ENCODE assay signal across 7 cellular contexts in the genomic region with DNA sequence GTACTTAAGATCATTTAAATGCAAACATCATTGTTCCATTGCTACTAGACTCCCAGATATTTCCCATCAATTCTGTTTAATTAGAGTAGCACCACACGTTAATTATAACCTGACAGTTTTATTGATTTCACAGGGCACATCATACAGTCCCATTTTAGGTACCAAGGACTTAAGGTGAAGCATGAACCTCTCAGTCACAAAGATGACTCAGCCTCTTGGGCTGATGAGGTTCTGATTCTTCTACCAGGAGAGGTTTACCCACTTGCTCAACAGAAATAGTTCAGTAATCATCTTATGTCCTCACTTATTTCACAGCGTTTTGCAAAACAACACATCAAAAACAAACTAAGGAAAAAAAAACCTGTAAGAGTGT.
DNase-seq lines count a peak whose midpoint lies in the region; ATAC-seq and TF ChIP-seq lines count a peak whose summit lies in the region.

No MANE protein-coding gene starts in this region.

- peak overlapping the region; percentile 85 for H3K4me3 Mint-ChIP-seq in HFFc6
- peak overlapping the region; percentile 25 for H3K4me3 Mint-ChIP-seq in activated CD4-positive, alpha-beta memory T cell treated with anti-CD3 and anti-CD28 coated beads, Interleukin-2, amount 10 ng/mL, durations not matched to agents 7 days and 5 days

- H3K4me1 ChIP-seq in spleen = peaks cover 52 to 100% (median 92%) of the 10 kb centered on the region in 6 donors

- H3K9me3 Mint-ChIP-seq in HFFc6 = no peaks in the 10 kb centered on the region
- H3K9me3 Mint-ChIP-seq in activated CD4-positive, alpha-beta memory T cell treated with anti-CD3 and anti-CD28 coated beads, Interleukin-2, amount 10 ng/mL, durations not matched to agents 7 days and 5 days = no peaks in the 10 kb centered on the region

- peak; percentile 63 for DNase-seq in HFFc6
- no peak for DNase-seq in activated CD4-positive, alpha-beta memory T cell treated with anti-CD3 and anti-CD28 coated beads, Interleukin-2, amount 10 ng/mL, durations not matched to agents 7 days and 5 days
- peak in 1 of 2 donors; percentile 64 for DNase-seq in foreskin fibroblast
- DNase-seq in spleen = no peak
- DNase-seq in NCI-H146 treated with DMSO at 0.1 percent for 48 hours (lab: John Stamatoyannopoulos, UW; ENCODE audit: unreplicated experiment) = no peak

- H3K27me3 ChIP-seq in spleen (replicated peaks in 1 of 7) = no peaks in the 10 kb centered on the region

- TF ChIP-seq CTCF in HFFc6 (IDR thresholded peaks at IDR 0.05) = no peak
- no peak for TF ChIP-seq CTCF in foreskin fibroblast (IDR thresholded peaks at IDR 0.05; ENCODE audit: low read depth, low read length)
- no peak for TF ChIP-seq CTCF in spleen (IDR thresholded peaks at IDR 0.05 in 8 of 11, conservative IDR thresholded peaks at IDR 0.05 in 3 of 11)

- peak overlapping the region; percentile 76 to 90 (median 84) for H3K27ac ChIP-seq in spleen

- 46 to 71% (median 53%) methylated on average over 2 of the region's 2 CpGs for WGBS in spleen, 5 donors

- CTCF ChIA-PET in activated CD4-positive, alpha-beta memory T cell treated with anti-CD3 and anti-CD28 coated beads, Interleukin-2, amount 10 ng/mL, durations not matched to agents 7 days and 5 days (lab: Charles Lee) = interaction anchor here (1.4 kb wide), 1 partner anchor 27 kb away, joined by 5 read pairs; no protein-coding TSS in a partner anchor

- H3K4me3 ChIP-seq in foreskin fibroblast (ENCODE audit: low read depth in 1 of 2, low read length in 2 of 2) = peak overlapping the region; percentile 4 to 13
- H3K4me3 ChIP-seq in spleen = peak overlapping the region in 1 of 8 donors; percentile 57

- ATAC-seq in HG03159 (IDR thresholded peaks at IDR 0.05; ENCODE audit: unreplicated experiment) = no peak
- ATAC-seq in GM19463 (IDR thresholded peaks at IDR 0.05; ENCODE audit: unreplicated experiment) = no peak

- H3K36me3 Mint-ChIP-seq in HFFc6 (ENCODE audit: low read depth) = no peaks in the 10 kb centered on the region
- no peaks in the 10 kb centered on the region for H3K36me3 Mint-ChIP-seq in activated CD4-positive, alpha-beta memory T cell treated with anti-CD3 and anti-CD28 coated beads, Interleukin-2, amount 10 ng/mL, durations not matched to agents 7 days and 5 days (ENCODE audit: low read depth)

- H3K27me3 Mint-ChIP-seq in HFFc6 (ENCODE audit: insufficient read depth) = no peaks in the 10 kb centered on the region
- no peaks in the 10 kb centered on the region for H3K27me3 Mint-ChIP-seq in activated CD4-positive, alpha-beta memory T cell treated with anti-CD3 and anti-CD28 coated beads, Interleukin-2, amount 10 ng/mL, durations not matched to agents 7 days and 5 days

- POLR2A ChIA-PET in activated CD4-positive, alpha-beta memory T cell treated with anti-CD3 and anti-CD28 coated beads, Interleukin-2, amount 10 ng/mL, durations not matched to agents 7 days and 5 days (lab: Charles Lee) = interaction anchor here (0.9 to 13.2 kb wide), 10 partner anchors 10 to 100 kb away, joined by 3 to 202 read pairs (median 12); no protein-coding TSS in a partner anchor

- peak overlapping the region; percentile 92 for H3K27ac Mint-ChIP-seq in HFFc6
- peak overlapping the region; percentile 91 for H3K27ac Mint-ChIP-seq in activated CD4-positive, alpha-beta memory T cell treated with anti-CD3 and anti-CD28 coated beads, Interleukin-2, amount 10 ng/mL, durations not matched to agents 7 days and 5 days

- no peaks in the 10 kb centered on the region for H3K9me3 ChIP-seq in spleen

- no peaks in the 10 kb centered on the region for H3K36me3 ChIP-seq in spleen

- H3K4me1 Mint-ChIP-seq in HFFc6 (ENCODE audit: low read depth) = peaks cover 100% of the 10 kb centered on the region
- peaks cover 93% of the 10 kb centered on the region for H3K4me1 Mint-ChIP-seq in activated CD4-positive, alpha-beta memory T cell treated with anti-CD3 and anti-CD28 coated beads, Interleukin-2, amount 10 ng/mL, durations not matched to agents 7 days and 5 days

- intact Hi-C loops in spleen (cut with DNase I; ENCODE audit: low total_unique reads) = no loop called here

- TF ChIP-seq POLR2A in spleen (IDR thresholded peaks at IDR 0.05) = no peak
